In the genomic region with DNA sequence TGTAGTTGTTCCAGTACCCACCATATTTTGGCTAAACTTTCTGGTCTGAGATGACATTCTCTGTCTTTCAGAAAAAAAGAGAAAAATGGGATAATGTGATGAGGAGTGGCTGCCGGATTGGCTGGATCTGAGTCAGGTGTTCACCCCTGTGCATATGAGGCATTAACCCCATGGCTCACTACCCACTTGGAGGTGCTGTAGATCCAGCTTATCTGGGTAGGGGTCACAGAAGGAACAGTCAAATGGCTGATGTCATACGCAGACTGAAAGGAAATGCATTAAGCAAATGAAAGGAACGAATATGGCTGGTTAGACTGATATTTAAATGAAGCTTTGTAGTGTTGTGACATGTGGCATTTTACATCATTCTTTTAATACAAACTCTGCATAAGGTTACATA, we compare ENCODE assay signal across 20 cellular contexts. TPM values are rescaled to one million over a fixed set of nuclear protein-coding genes. Genes with fewer than 3 reads are reported as not detected.
A peak's percentile ranks its signal among the peaks of the same experiment; 100 is the strongest.
DNase-seq lines count a peak whose midpoint lies in the region; ATAC-seq and TF ChIP-seq lines count a peak whose summit lies in the region.
"Had no signal": no experiment of that assay in that cellular context is flagged by ENCODE, and none has a peak within 500 bp of the region (broad histone marks: within the 10 kb centered on the region; RNA-seq: fewer than 3 reads in every experiment).

No MANE protein-coding gene starts in this region.

- H3K27me3 Mint-ChIP-seq in activated CD4-positive, alpha-beta T cell treated with anti-CD3 and anti-CD28 coated beads for 36 hours, result no peaks in the 10 kb centered on the region
- peaks cover 5% of the 10 kb centered on the region for H3K27me3 Mint-ChIP-seq in GM23338 (ENCODE audit: insufficient read depth, low read depth, poor library complexity)
- no peaks in the 10 kb centered on the region for H3K27me3 Mint-ChIP-seq in WTC11 (ENCODE audit: low read depth)

- POLR2A ChIA-PET in activated CD4-positive, alpha-beta T cell treated with anti-CD3 and anti-CD28 coated beads for 36 hours (lab: Charles Lee), result no interaction called here
- POLR2A ChIA-PET in WTC11 (lab: Charles Lee), result no interaction called here

- no peaks in the 10 kb centered on the region for H4K20me1 ChIP-seq in GM23338 (replicated peaks; ENCODE audit: insufficient read depth)
- H4K20me1 ChIP-seq: BLaER1 had no signal

- intact Hi-C loops in activated CD4-positive, alpha-beta T cell treated with anti-CD3 and anti-CD28 coated beads for 36 hours (cut with DNase I, micrococcal nuclease), result no loop called here

- no peaks in the 10 kb centered on the region for H3K27me3 ChIP-seq in GM23338 (ENCODE audit: insufficient read depth)
- H3K27me3 ChIP-seq: BLaER1, Peyer's patch, SJSA1 had no signal

- ATAC-seq in activated CD4-positive, alpha-beta T cell treated with anti-CD3 and anti-CD28 coated beads for 36 hours, result peak; percentile 28
- ATAC-seq in GM23338 (no peak), WTC11 (peak; percentile 67), GM18909 (IDR thresholded peaks at IDR 0.05; ENCODE audit: poor library complexity, unreplicated experiment) (no peak)
- ATAC-seq in stimulated activated effector memory CD8-positive, alpha-beta T cell treated with anti-CD3 and anti-CD28 coated beads, Interleukin-12 subunit alpha, Interleukin-12 subunit beta, amount 100 ng/mL, for 72 hours, result no peak
- ATAC-seq: CD8-positive, alpha-beta T cell had no signal

- peaks cover 80% of the 10 kb centered on the region for H3K4me1 ChIP-seq in GM23338 (ENCODE audit: insufficient read depth)
- H3K4me1 ChIP-seq: SJSA1 had no signal

- peaks cover 36% of the 10 kb centered on the region for H3K4me1 Mint-ChIP-seq in activated CD4-positive, alpha-beta T cell treated with anti-CD3 and anti-CD28 coated beads for 36 hours
- H3K4me1 Mint-ChIP-seq in GM23338, result peaks cover 77% of the 10 kb centered on the region
- peaks cover 85% of the 10 kb centered on the region for H3K4me1 Mint-ChIP-seq in WTC11
- H3K4me1 Mint-ChIP-seq in stimulated activated effector memory CD8-positive, alpha-beta T cell treated with anti-CD3 and anti-CD28 coated beads, Interleukin-12 subunit alpha, Interleukin-12 subunit beta, amount 100 ng/mL, for 72 hours, result peaks cover 45% of the 10 kb centered on the region

- 0 out of 2 replicates have a peak overlapping the region, but pooled peaks have one; percentile 59 for H3K4me2 ChIP-seq in GM23338
- H3K4me2 ChIP-seq: BLaER1 had no signal

- peaks cover 83% of the 10 kb centered on the region for H3K79me2 ChIP-seq in GM23338 (replicated peaks; ENCODE audit: insufficient read depth)

- no peak overlapping the region for H3K4me3 ChIP-seq in GM23338
- H3K4me3 ChIP-seq: BLaER1, Peyer's patch, SJSA1 had no signal

- no peaks in the 10 kb centered on the region for H3K9me2 ChIP-seq in GM23338 (ENCODE audit: insufficient read depth)

- no peak overlapping the region for H3K27ac Mint-ChIP-seq in activated CD4-positive, alpha-beta T cell treated with anti-CD3 and anti-CD28 coated beads for 36 hours
- H3K27ac Mint-ChIP-seq in GM23338, result peak overlapping the region; percentile 44; the same call in 1 of the 2 replicates
- H3K27ac Mint-ChIP-seq in WTC11, result peak overlapping the region; percentile 75
- H3K27ac Mint-ChIP-seq in stimulated activated effector memory CD8-positive, alpha-beta T cell treated with anti-CD3 and anti-CD28 coated beads, Interleukin-12 subunit alpha, Interleukin-12 subunit beta, amount 100 ng/mL, for 72 hours, result peak overlapping the region; percentile 15
- H3K27ac Mint-ChIP-seq: CD8-positive, alpha-beta T cell had no signal

- H2AFZ ChIP-seq in GM23338, result no peak overlapping the region

- DNase-seq in activated CD4-positive, alpha-beta T cell treated with anti-CD3 and anti-CD28 coated beads for 36 hours, result no peak
- no peak for DNase-seq in activated CD4-positive, alpha-beta T cell treated with anti-CD3 and anti-CD28 coated beads, Interleukin-2, amount 50 U/mL, for 4 hours
- no peak for DNase-seq in GM23338 (ENCODE audit: low spot score)
- no peak for DNase-seq in WTC11 (ENCODE audit: low spot score)
- DNase-seq in stimulated activated effector memory CD8-positive, alpha-beta T cell treated with anti-CD3 and anti-CD28 coated beads, Interleukin-12 subunit alpha, Interleukin-12 subunit beta, amount 100 ng/mL, for 72 hours (ENCODE audit: low spot score in 2 of 2), result no peak
- no peak for DNase-seq in LoVo (ENCODE audit: low spot score)
- DNase-seq: CD8-positive, alpha-beta T cell; DND-41; HCEC 1CT; IMR-90; NCI-H1092 treated with DMSO at 0.1 percent for 48 hours; NCI-H146; NCI-H2029 treated with DMSO at 0.1 percent for 48 hours; NCI-H510A treated with DMSO at 0.1 percent for 48 hours; Peyer's patch; SW 1271 had no signal

- TF ChIP-seq CTCF in GM23338 (conservative IDR thresholded peaks at IDR 0.05; ENCODE audit: low read depth in 2 of 2) (peak in 1 of 2 experiments; percentile 64; a peak in 2 of 4 replicates), WTC11 (IDR thresholded peaks at IDR 0.05) (no peak)

- H3K36me3 ChIP-seq in GM23338 (ENCODE audit: insufficient read depth), result no peaks in the 10 kb centered on the region
- H3K36me3 ChIP-seq: Peyer's patch, SJSA1 had no signal

- no peaks in the 10 kb centered on the region for H3K9me3 Mint-ChIP-seq in activated CD4-positive, alpha-beta T cell treated with anti-CD3 and anti-CD28 coated beads for 36 hours (ENCODE audit: low read depth)
- H3K9me3 Mint-ChIP-seq in GM23338, result no peaks in the 10 kb centered on the region
- no peaks in the 10 kb centered on the region for H3K9me3 Mint-ChIP-seq in WTC11
- no peaks in the 10 kb centered on the region for H3K9me3 Mint-ChIP-seq in stimulated activated effector memory CD8-positive, alpha-beta T cell treated with anti-CD3 and anti-CD28 coated beads, Interleukin-12 subunit alpha, Interleukin-12 subunit beta, amount 100 ng/mL, for 72 hours
- H3K9me3 Mint-ChIP-seq: CD8-positive, alpha-beta T cell had no signal

- H3K27ac ChIP-seq in GM23338 (ENCODE audit: low read depth), result no peak overlapping the region
- H3K27ac ChIP-seq: BLaER1, HL-60, Peyer's patch, SJSA1 had no signal

- CTCF ChIA-PET in activated CD4-positive, alpha-beta T cell treated with anti-CD3 and anti-CD28 coated beads for 36 hours (lab: Charles Lee), result no interaction called here
- CTCF ChIA-PET in WTC11 (lab: Charles Lee), result interaction anchor here (1.1 to 1.2 kb wide), 2 partner anchors 37 to 74 kb away, joined by 3 read pairs; no protein-coding TSS in a partner anchor

- H3K36me3 Mint-ChIP-seq in activated CD4-positive, alpha-beta T cell treated with anti-CD3 and anti-CD28 coated beads for 36 hours (ENCODE audit: low read depth), result peaks cover 7% of the 10 kb centered on the region
- H3K36me3 Mint-ChIP-seq in GM23338 (ENCODE audit: low read depth) (no peaks in the 10 kb centered on the region; the same call in 2 of the 3 replicates), WTC11 (0 out of 2 replicates have a peak, but pooled peaks cover 3% of the 10 kb centered on the region)
- no peaks in the 10 kb centered on the region for H3K36me3 Mint-ChIP-seq in stimulated activated effector memory CD8-positive, alpha-beta T cell treated with anti-CD3 and anti-CD28 coated beads, Interleukin-12 subunit alpha, Interleukin-12 subunit beta, amount 100 ng/mL, for 72 hours

- H3F3A ChIP-seq in GM23338 (replicated peaks; ENCODE audit: low read depth), result no peaks in the 10 kb centered on the region

- H3K4me3 Mint-ChIP-seq in activated CD4-positive, alpha-beta T cell treated with anti-CD3 and anti-CD28 coated beads for 36 hours, result no peak overlapping the region
- H3K4me3 Mint-ChIP-seq in GM23338, result no peak overlapping the region
- H3K4me3 Mint-ChIP-seq in WTC11, result no peak overlapping the region
- no peak overlapping the region for H3K4me3 Mint-ChIP-seq in stimulated activated effector memory CD8-positive, alpha-beta T cell treated with anti-CD3 and anti-CD28 coated beads, Interleukin-12 subunit alpha, Interleukin-12 subunit beta, amount 100 ng/mL, for 72 hours
- H3K4me3 Mint-ChIP-seq: CD8-positive, alpha-beta T cell had no signal

TF ChIP-seq in GM23338, 12 proteins besides CTCF, POLR2A, EP300 and RAD21 (continues in another document):
- TF ChIP-seq POLR2AphosphoS5 (IDR thresholded peaks at IDR 0.05; ENCODE audit: low read depth) (no peak), NANOG (IDR thresholded peaks at IDR 0.05; ENCODE audit: borderline replicate concordance) (no peak), ZNF331 (CRISPR knock-in tag; IDR thresholded peaks at IDR 0.05; ENCODE audit: low read depth) (no peak), CREB1 (CRISPR knock-in tag; IDR thresholded peaks at IDR 0.05; ENCODE audit: low read depth) (no peak)
- TF ChIP-seq, protein P1, sequence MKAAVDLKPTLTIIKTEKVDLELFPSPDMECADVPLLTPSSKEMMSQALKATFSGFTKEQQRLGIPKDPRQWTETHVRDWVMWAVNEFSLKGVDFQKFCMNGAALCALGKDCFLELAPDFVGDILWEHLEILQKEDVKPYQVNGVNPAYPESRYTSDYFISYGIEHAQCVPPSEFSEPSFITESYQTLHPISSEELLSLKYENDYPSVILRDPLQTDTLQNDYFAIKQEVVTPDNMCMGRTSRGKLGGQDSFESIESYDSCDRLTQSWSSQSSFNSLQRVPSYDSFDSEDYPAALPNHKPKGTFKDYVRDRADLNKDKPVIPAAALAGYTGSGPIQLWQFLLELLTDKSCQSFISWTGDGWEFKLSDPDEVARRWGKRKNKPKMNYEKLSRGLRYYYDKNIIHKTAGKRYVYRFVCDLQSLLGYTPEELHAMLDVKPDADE (IDR thresholded peaks at IDR 0.05), result no peak

RNA-seq across cellular contexts. Expression of a gene that starts 17.3 kb away (rescaled TPM):
- 1 to 10 TPM; 2.7 to 3.4 TPM for total RNA-seq in activated CD4-positive, alpha-beta T cell treated with anti-CD3 and anti-CD28 coated beads for 36 hours
- 26.3 and 27.0 TPM in 2 replicates for total RNA-seq in GM23338 (2014; rRNA removed; shearing (Covaris generic))
- 31.1 and 33.2 TPM in 2 replicates for polyA plus RNA-seq in GM23338 (2016; fragmentation: Nextera tagmentation; extraction: Ambion mirVana)
- 43.0 to 50.5 TPM (median 49.5 TPM) in 3 replicates for total RNA-seq in WTC11 (2021)

Comparison
In these comparisons a context has a peak if more than half of its experiments do, and no peak if none do; other contexts are left out.
1. ATAC-seq: peak in activated CD4-positive, alpha-beta T cell treated with anti-CD3 and anti-CD28 coated beads for 36 hours (single experiment) and WTC11 (single experiment); none in GM23338 (single experiment), stimulated activated effector memory CD8-positive, alpha-beta T cell treated with anti-CD3 and anti-CD28 coated beads, Interleukin-12 subunit alpha, Interleukin-12 subunit beta, amount 100 ng/mL, for 72 hours (single experiment) and GM18909 (single experiment).